1 cellular context compared by ENCODE assay signal in genomic region chr18:48934400-48934707, GRCh38.
TF ChIP-seq lines count a peak whose summit lies in the region.

No MANE protein-coding gene starts in this region.

TF ChIP-seq in SK-N-SH treated with all-trans-retinoic acid at 6 μM for 48 hours, 23 proteins besides CTCF, POLR2A, EP300 and RAD21 (continued from another document):
- TF ChIP-seq POU6F1 (CRISPR knock-in tag; IDR thresholded peaks at IDR 0.05; ENCODE audit: borderline replicate concordance, low read depth) = no peak
